In genomic region chr1:200247513-200247912, GRCh38 we compare ENCODE assay signal across 16 cellular contexts.
"Had no signal": no experiment of that assay in that cellular context is flagged by ENCODE, and none has a peak within 500 bp of the region (broad histone marks: within the 10 kb centered on the region; RNA-seq: fewer than 3 reads in every experiment).

No MANE protein-coding gene starts in this region.

- H3K36me3 Mint-ChIP-seq: activated naive CD4-positive, alpha-beta T cell treated with anti-CD3 and anti-CD28 coated beads, Interleukin-2, amount 10 ng/mL, durations not matched to agents 7 days and 5 days; natural killer cell had no signal

- DNase-seq: activated CD4-positive, alpha-beta T cell treated with anti-CD3 and anti-CD28 coated beads, Interleukin-2, amount 10 ng/mL, durations not matched to agents 7 days and 5 days; activated CD8-positive, alpha-beta memory T cell treated with anti-CD3 and anti-CD28 coated beads for 24 hours; activated naive CD4-positive, alpha-beta T cell treated with anti-CD3 and anti-CD28 coated beads, Interleukin-2, amount 10 ng/mL, durations not matched to agents 7 days and 5 days; activated T-cell treated with anti-CD3 and anti-CD28 coated beads for 4 hours; caudate nucleus; effector CD4-positive, alpha-beta T cell; heart right ventricle; mammary epithelial cell; mucosa of descending colon; natural killer cell; stimulated activated CD4-positive, alpha-beta T cell treated with anti-CD3 and anti-CD28 coated beads, Interleukin-4, amount 100 ng/mL, for 1 hour; stimulated activated CD8-positive, alpha-beta memory T cell treated with anti-CD3 and anti-CD28 coated beads, Interleukin-4, amount 100 ng/mL, for 48 hours; stimulated activated naive CD8-positive, alpha-beta T cell treated with anti-CD3 and anti-CD28 coated beads, Interleukin-15, Interleukin-2, amounts not matched to agents 100 U/mL and 50 U/mL, for 24 hours; upper lobe of right lung had no signal

- H3K9me3 Mint-ChIP-seq: activated CD4-positive, alpha-beta T cell treated with anti-CD3 and anti-CD28 coated beads, Interleukin-2, amount 10 ng/mL, durations not matched to agents 7 days and 5 days; activated naive CD4-positive, alpha-beta T cell treated with anti-CD3 and anti-CD28 coated beads, Interleukin-2, amount 10 ng/mL, durations not matched to agents 7 days and 5 days; activated T-helper 17 cell treated with anti-CD3 and anti-CD28 coated beads, Interleukin-2, amount 50 U/mL, for 72 hours; natural killer cell had no signal

- ATAC-seq: activated T-helper 17 cell treated with anti-CD3 and anti-CD28 coated beads, Interleukin-2, amount 50 U/mL, for 72 hours; heart right ventricle; left lobe of liver; mucosa of descending colon; natural killer cell; stimulated activated naive CD8-positive, alpha-beta T cell treated with anti-CD3 and anti-CD28 coated beads, Interleukin-15, Interleukin-2, amounts not matched to agents 100 U/mL and 50 U/mL, for 24 hours; upper lobe of right lung had no signal

- H3K4me3 Mint-ChIP-seq: activated CD4-positive, alpha-beta T cell treated with anti-CD3 and anti-CD28 coated beads, Interleukin-2, amount 10 ng/mL, durations not matched to agents 7 days and 5 days; activated naive CD4-positive, alpha-beta T cell treated with anti-CD3 and anti-CD28 coated beads, Interleukin-2, amount 10 ng/mL, durations not matched to agents 7 days and 5 days; activated T-helper 17 cell treated with anti-CD3 and anti-CD28 coated beads, Interleukin-2, amount 50 U/mL, for 72 hours; natural killer cell had no signal

- H3K27ac Mint-ChIP-seq: activated CD4-positive, alpha-beta T cell treated with anti-CD3 and anti-CD28 coated beads, Interleukin-2, amount 10 ng/mL, durations not matched to agents 7 days and 5 days; activated naive CD4-positive, alpha-beta T cell treated with anti-CD3 and anti-CD28 coated beads, Interleukin-2, amount 10 ng/mL, durations not matched to agents 7 days and 5 days; activated T-helper 17 cell treated with anti-CD3 and anti-CD28 coated beads, Interleukin-2, amount 50 U/mL, for 72 hours; natural killer cell had no signal

- H3K4me1 Mint-ChIP-seq: activated CD4-positive, alpha-beta T cell treated with anti-CD3 and anti-CD28 coated beads, Interleukin-2, amount 10 ng/mL, durations not matched to agents 7 days and 5 days; activated naive CD4-positive, alpha-beta T cell treated with anti-CD3 and anti-CD28 coated beads, Interleukin-2, amount 10 ng/mL, durations not matched to agents 7 days and 5 days; activated T-helper 17 cell treated with anti-CD3 and anti-CD28 coated beads, Interleukin-2, amount 50 U/mL, for 72 hours; natural killer cell had no signal
